ENCODE assay signal across 2 cellular contexts in genomic region chr6:13709698-13710551, GRCh38.
A peak's percentile ranks its signal among the peaks of the same experiment; 100 is the strongest.
TF ChIP-seq lines count a peak whose summit lies in the region.

No MANE protein-coding gene starts in this region.

TF ChIP-seq in GM12878, 131 proteins besides CTCF, POLR2A, EP300 and RAD21 (continues in another document):
- TF ChIP-seq GATAD2B (conservative IDR thresholded peaks at IDR 0.05; ENCODE audit: low read depth): no peak
- TF ChIP-seq IRF4 (IDR thresholded peaks at IDR 0.05; ENCODE audit: low read depth, low read length): no peak
- TF ChIP-seq BMI1 (IDR thresholded peaks at IDR 0.05; ENCODE audit: borderline replicate concordance): no peak
- TF ChIP-seq CHD2 (IDR thresholded peaks at IDR 0.05; ENCODE audit: borderline replicate concordance, low read depth, low read length): no peak
- TF ChIP-seq, protein P1, sequence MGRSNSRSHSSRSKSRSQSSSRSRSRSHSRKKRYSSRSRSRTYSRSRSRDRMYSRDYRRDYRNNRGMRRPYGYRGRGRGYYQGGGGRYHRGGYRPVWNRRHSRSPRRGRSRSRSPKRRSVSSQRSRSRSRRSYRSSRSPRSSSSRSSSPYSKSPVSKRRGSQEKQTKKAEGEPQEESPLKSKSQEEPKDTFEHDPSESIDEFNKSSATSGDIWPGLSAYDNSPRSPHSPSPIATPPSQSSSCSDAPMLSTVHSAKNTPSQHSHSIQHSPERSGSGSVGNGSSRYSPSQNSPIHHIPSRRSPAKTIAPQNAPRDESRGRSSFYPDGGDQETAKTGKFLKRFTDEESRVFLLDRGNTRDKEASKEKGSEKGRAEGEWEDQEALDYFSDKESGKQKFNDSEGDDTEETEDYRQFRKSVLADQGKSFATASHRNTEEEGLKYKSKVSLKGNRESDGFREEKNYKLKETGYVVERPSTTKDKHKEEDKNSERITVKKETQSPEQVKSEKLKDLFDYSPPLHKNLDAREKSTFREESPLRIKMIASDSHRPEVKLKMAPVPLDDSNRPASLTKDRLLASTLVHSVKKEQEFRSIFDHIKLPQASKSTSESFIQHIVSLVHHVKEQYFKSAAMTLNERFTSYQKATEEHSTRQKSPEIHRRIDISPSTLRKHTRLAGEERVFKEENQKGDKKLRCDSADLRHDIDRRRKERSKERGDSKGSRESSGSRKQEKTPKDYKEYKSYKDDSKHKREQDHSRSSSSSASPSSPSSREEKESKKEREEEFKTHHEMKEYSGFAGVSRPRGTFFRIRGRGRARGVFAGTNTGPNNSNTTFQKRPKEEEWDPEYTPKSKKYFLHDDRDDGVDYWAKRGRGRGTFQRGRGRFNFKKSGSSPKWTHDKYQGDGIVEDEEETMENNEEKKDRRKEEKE (IDR thresholded peaks at IDR 0.05): no peak
- TF ChIP-seq ZNF207 (IDR thresholded peaks at IDR 0.05; ENCODE audit: borderline replicate concordance): no peak
- TF ChIP-seq RUNX3 (IDR thresholded peaks at IDR 0.05; ENCODE audit: low read length): no peak; the same call in 1 of the 2 replicates
- no peak for TF ChIP-seq ETV6 (conservative IDR thresholded peaks at IDR 0.05 in 1 of 2, IDR thresholded peaks at IDR 0.05 in 1 of 2; ENCODE audit: borderline replicate concordance in 1 of 2, low read depth in 1 of 2)
- TF ChIP-seq SPI1 (IDR thresholded peaks at IDR 0.05; ENCODE audit: borderline replicate concordance, insufficient read depth, low read depth, low read length): no peak
- TF ChIP-seq, protein P2, sequence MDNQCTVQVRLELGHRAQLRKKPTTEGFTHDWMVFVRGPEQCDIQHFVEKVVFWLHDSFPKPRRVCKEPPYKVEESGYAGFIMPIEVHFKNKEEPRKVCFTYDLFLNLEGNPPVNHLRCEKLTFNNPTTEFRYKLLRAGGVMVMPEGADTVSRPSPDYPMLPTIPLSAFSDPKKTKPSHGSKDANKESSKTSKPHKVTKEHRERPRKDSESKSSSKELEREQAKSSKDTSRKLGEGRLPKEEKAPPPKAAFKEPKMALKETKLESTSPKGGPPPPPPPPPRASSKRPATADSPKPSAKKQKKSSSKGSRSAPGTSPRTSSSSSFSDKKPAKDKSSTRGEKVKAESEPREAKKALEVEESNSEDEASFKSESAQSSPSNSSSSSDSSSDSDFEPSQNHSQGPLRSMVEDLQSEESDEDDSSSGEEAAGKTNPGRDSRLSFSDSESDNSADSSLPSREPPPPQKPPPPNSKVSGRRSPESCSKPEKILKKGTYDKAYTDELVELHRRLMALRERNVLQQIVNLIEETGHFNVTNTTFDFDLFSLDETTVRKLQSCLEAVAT (IDR thresholded peaks at IDR 0.05): no peak
- TF ChIP-seq HSF1 (IDR thresholded peaks at IDR 0.05; ENCODE audit: low read depth, low read length): no peak
- no peak for TF ChIP-seq HCFC1 (IDR thresholded peaks at IDR 0.05; ENCODE audit: low read length)
- TF ChIP-seq RELB (IDR thresholded peaks at IDR 0.05; ENCODE audit: low read depth): no peak

TF ChIP-seq in HepG2, 621 proteins besides CTCF, POLR2A, EP300 and RAD21 (continues in another document):
- TF ChIP-seq ZNF558 (CRISPR knock-in tag; IDR thresholded peaks at IDR 0.05; ENCODE audit: borderline replicate concordance): peak; percentile 24; the same call in 1 of the 2 replicates
- TF ChIP-seq, protein P3, sequence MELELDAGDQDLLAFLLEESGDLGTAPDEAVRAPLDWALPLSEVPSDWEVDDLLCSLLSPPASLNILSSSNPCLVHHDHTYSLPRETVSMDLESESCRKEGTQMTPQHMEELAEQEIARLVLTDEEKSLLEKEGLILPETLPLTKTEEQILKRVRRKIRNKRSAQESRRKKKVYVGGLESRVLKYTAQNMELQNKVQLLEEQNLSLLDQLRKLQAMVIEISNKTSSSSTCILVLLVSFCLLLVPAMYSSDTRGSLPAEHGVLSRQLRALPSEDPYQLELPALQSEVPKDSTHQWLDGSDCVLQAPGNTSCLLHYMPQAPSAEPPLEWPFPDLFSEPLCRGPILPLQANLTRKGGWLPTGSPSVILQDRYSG (CRISPR knock-in tag; IDR thresholded peaks at IDR 0.05): peak; percentile 26; the same call in 1 of the 2 replicates
- TF ChIP-seq, protein P4, sequence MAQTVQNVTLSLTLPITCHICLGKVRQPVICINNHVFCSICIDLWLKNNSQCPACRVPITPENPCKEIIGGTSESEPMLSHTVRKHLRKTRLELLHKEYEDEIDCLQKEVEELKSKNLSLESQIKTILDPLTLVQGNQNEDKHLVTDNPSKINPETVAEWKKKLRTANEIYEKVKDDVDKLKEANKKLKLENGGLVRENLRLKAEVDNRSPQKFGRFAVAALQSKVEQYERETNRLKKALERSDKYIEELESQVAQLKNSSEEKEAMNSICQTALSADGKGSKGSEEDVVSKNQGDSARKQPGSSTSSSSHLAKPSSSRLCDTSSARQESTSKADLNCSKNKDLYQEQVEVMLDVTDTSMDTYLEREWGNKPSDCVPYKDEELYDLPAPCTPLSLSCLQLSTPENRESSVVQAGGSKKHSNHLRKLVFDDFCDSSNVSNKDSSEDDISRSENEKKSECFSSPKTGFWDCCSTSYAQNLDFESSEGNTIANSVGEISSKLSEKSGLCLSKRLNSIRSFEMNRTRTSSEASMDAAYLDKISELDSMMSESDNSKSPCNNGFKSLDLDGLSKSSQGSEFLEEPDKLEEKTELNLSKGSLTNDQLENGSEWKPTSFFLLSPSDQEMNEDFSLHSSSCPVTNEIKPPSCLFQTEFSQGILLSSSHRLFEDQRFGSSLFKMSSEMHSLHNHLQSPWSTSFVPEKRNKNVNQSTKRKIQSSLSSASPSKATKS (CRISPR knock-in tag; IDR thresholded peaks at IDR 0.05): 0 out of 2 replicates have a peak, but pooled peaks have one; percentile 47
- peak; percentile 35 for TF ChIP-seq HNF1A (IDR thresholded peaks at IDR 0.05; ENCODE audit: low read depth)
- no peak for TF ChIP-seq HNF1A (CRISPR knock-in tag; IDR thresholded peaks at IDR 0.05; ENCODE audit: borderline replicate concordance)
- no peak for TF ChIP-seq ZNF713 (CRISPR knock-in tag; IDR thresholded peaks at IDR 0.05)
- TF ChIP-seq KLF6 (CRISPR knock-in tag; IDR thresholded peaks at IDR 0.05): peak; percentile 15; the same call in 1 of the 2 replicates
- TF ChIP-seq SIN3A (IDR thresholded peaks at IDR 0.05; ENCODE audit: borderline replicate concordance, low read depth, low read length): 0 out of 2 replicates have a peak, but pooled peaks have one; percentile 67
- TF ChIP-seq, protein P5, sequence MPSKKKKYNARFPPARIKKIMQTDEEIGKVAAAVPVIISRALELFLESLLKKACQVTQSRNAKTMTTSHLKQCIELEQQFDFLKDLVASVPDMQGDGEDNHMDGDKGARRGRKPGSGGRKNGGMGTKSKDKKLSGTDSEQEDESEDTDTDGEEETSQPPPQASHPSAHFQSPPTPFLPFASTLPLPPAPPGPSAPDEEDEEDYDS (CRISPR knock-in tag; IDR thresholded peaks at IDR 0.05): peak; percentile 79
- TF ChIP-seq, protein P6, sequence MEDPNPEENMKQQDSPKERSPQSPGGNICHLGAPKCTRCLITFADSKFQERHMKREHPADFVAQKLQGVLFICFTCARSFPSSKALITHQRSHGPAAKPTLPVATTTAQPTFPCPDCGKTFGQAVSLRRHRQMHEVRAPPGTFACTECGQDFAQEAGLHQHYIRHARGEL (CRISPR knock-in tag; IDR thresholded peaks at IDR 0.05): no peak
- TF ChIP-seq RCOR2 (CRISPR knock-in tag; IDR thresholded peaks at IDR 0.05): no peak
- no peak for TF ChIP-seq CREB1 (IDR thresholded peaks at IDR 0.05)
- TF ChIP-seq CREB1 (CRISPR knock-in tag; IDR thresholded peaks at IDR 0.05): 0 out of 2 replicates have a peak, but pooled peaks have one; percentile 12
- TF ChIP-seq SIX1 (CRISPR knock-in tag; IDR thresholded peaks at IDR 0.05; ENCODE audit: borderline replicate concordance): peak; percentile 16; the same call in 1 of the 2 replicates
- TF ChIP-seq, protein P7, sequence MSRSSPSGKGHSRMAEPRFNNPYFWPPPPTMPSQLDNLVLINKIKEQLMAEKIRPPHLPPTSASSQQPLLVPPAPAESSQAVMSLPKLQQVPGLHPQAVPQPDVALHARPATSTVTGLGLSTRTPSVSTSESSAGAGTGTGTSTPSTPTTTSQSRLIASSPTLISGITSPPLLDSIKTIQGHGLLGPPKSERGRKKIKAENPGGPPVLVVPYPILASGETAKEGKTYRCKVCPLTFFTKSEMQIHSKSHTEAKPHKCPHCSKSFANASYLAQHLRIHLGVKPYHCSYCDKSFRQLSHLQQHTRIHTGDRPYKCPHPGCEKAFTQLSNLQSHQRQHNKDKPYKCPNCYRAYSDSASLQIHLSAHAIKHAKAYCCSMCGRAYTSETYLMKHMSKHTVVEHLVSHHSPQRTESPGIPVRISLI (CRISPR knock-in tag; IDR thresholded peaks at IDR 0.05; ENCODE audit: borderline replicate concordance): no peak
- TF ChIP-seq ZFX (CRISPR knock-in tag; IDR thresholded peaks at IDR 0.05; ENCODE audit: low read depth): peak; percentile 63; the same call in 1 of the 2 replicates
- TF ChIP-seq, protein P8, sequence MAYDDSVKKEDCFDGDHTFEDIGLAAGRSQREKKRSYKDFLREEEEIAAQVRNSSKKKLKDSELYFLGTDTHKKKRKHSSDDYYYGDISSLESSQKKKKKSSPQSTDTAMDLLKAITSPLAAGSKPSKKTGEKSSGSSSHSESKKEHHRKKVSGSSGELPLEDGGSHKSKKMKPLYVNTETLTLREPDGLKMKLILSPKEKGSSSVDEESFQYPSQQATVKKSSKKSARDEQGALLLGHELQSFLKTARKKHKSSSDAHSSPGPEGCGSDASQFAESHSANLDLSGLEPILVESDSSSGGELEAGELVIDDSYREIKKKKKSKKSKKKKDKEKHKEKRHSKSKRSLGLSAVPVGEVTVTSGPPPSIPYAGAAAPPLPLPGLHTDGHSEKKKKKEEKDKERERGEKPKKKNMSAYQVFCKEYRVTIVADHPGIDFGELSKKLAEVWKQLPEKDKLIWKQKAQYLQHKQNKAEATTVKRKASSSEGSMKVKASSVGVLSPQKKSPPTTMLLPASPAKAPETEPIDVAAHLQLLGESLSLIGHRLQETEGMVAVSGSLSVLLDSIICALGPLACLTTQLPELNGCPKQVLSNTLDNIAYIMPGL (CRISPR knock-in tag; IDR thresholded peaks at IDR 0.05; ENCODE audit: borderline replicate concordance in 1 of 2, low read depth in 1 of 2): peak in 1 of 2 experiments; percentile 12; a peak in 1 of 4 replicates
- TF ChIP-seq SAP130 (CRISPR knock-in tag; IDR thresholded peaks at IDR 0.05; ENCODE audit: low read depth): peak; percentile 49; the same call in 1 of the 2 replicates
- TF ChIP-seq NFIC (IDR thresholded peaks at IDR 0.05; ENCODE audit: low read length): 0 out of 2 replicates have a peak, but pooled peaks have one; percentile 27
- TF ChIP-seq RORA (CRISPR knock-in tag; IDR thresholded peaks at IDR 0.05): peak; percentile 27; the same call in 1 of the 2 replicates
- TF ChIP-seq GABPA (IDR thresholded peaks at IDR 0.05; ENCODE audit: low read depth, low read length): no peak
- TF ChIP-seq GABPA (CRISPR knock-in tag; IDR thresholded peaks at IDR 0.05; ENCODE audit: low read depth): peak; percentile 16; the same call in 1 of the 2 replicates
- no peak for TF ChIP-seq ZNF749 (CRISPR knock-in tag; IDR thresholded peaks at IDR 0.05; ENCODE audit: borderline replicate concordance)
- 0 out of 2 replicates have a peak, but pooled peaks have one; percentile 35 for TF ChIP-seq ZMYM4 (CRISPR knock-in tag; IDR thresholded peaks at IDR 0.05)
- TF ChIP-seq SIX4 (CRISPR knock-in tag; IDR thresholded peaks at IDR 0.05): peak; percentile 80
- no peak for TF ChIP-seq NFE2L2 (IDR thresholded peaks at IDR 0.05; ENCODE audit: low read length)
- 0 out of 2 replicates have a peak, but pooled peaks have one; percentile 55 for TF ChIP-seq ZNF816 (CRISPR knock-in tag; IDR thresholded peaks at IDR 0.05; ENCODE audit: borderline replicate concordance)
- TF ChIP-seq HDAC1 (CRISPR knock-in tag; IDR thresholded peaks at IDR 0.05): peak; percentile 36
- 0 out of 2 replicates have a peak, but pooled peaks have one; percentile 50 for TF ChIP-seq FOXO4 (CRISPR knock-in tag; conservative IDR thresholded peaks at IDR 0.05)
- peak; percentile 54; the same call in 1 of the 2 replicates for TF ChIP-seq PHF21A (CRISPR knock-in tag; IDR thresholded peaks at IDR 0.05)
- 0 out of 2 replicates have a peak, but pooled peaks have one; percentile 32 for TF ChIP-seq ZNF234 (CRISPR knock-in tag; conservative IDR thresholded peaks at IDR 0.05)
- TF ChIP-seq ZNF670 (CRISPR knock-in tag; IDR thresholded peaks at IDR 0.05; ENCODE audit: borderline replicate concordance): 0 out of 2 replicates have a peak, but pooled peaks have one; percentile 12
- 0 out of 2 replicates have a peak, but pooled peaks have one; percentile 7 for TF ChIP-seq SOX5 (CRISPR knock-in tag; IDR thresholded peaks at IDR 0.05; ENCODE audit: borderline replicate concordance)
- 0 out of 2 replicates have a peak, but pooled peaks have one; percentile 1 for TF ChIP-seq ZNF335 (CRISPR knock-in tag; IDR thresholded peaks at IDR 0.05)
- TF ChIP-seq MZF1 (CRISPR knock-in tag; IDR thresholded peaks at IDR 0.05; ENCODE audit: borderline replicate concordance): no peak
